ENCODE assay signal across 11 cellular contexts in the genomic region with DNA sequence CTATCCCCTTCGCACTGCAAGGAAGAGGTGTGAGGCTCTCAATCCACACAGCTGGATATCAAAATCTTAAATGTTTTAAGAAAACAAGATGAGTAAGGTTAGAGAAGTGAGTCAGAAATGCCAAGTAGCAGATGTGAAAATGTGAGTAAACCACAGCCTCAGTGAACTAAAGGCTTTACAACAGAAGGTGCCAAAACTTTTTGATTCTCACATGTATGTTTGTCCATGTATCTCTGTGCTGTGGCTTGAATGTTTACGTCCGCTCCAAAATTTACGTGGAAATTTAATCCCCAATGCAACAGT.
DNase-seq lines count a peak whose midpoint lies in the region; ATAC-seq and TF ChIP-seq lines count a peak whose summit lies in the region.
"Had no signal": no experiment of that assay in that cellular context is flagged by ENCODE, and none has a peak within 500 bp of the region (broad histone marks: within the 10 kb centered on the region; RNA-seq: fewer than 3 reads in every experiment).

No MANE protein-coding gene starts in this region.

- H3K4me3 Mint-ChIP-seq in GM23338, result no peak overlapping the region; the same call in 2 of the 3 replicates
- H3K4me3 Mint-ChIP-seq: activated naive CD8-positive, alpha-beta T cell had no signal

- no peak for TF ChIP-seq CTCF in GM23338 (conservative IDR thresholded peaks at IDR 0.05; ENCODE audit: low read depth in 2 of 2)
- TF ChIP-seq CTCF in Panc1 (IDR thresholded peaks at IDR 0.05), result no peak
- TF ChIP-seq CTCF in foreskin keratinocyte (conservative IDR thresholded peaks at IDR 0.05), result no peak

- H2AFZ ChIP-seq in GM23338, result peak overlapping the region; percentile 92

- ATAC-seq in GM23338, result no peak
- peak; percentile 33; the same call in 1 of the 2 replicates for ATAC-seq in Panc1
- ATAC-seq in foreskin keratinocyte, result peak; percentile 76
- no peak for ATAC-seq in HG03196 (IDR thresholded peaks at IDR 0.05; ENCODE audit: unreplicated experiment)

- CTCF ChIA-PET in Panc1 (lab: Charles Lee), result no interaction called here

- H3K36me3 ChIP-seq in GM23338 (ENCODE audit: insufficient read depth) (no peaks in the 10 kb centered on the region), Panc1 (ENCODE audit: control insufficient read depth, insufficient read depth, low read length) (no peaks in the 10 kb centered on the region)
- H3K36me3 ChIP-seq: esophagus squamous epithelium had no signal

- intact Hi-C loops in Panc1 (cut with micrococcal nuclease; ENCODE audit: unreplicated experiment), result no loop called here

- in situ Hi-C loops in Panc1 (cut with HindIII; ENCODE audit: low pct_unique_long_range_greater_than_20kb, low sequenced_read_pairs), result no loop called here

- H3K9me3 ChIP-seq in Panc1 (ENCODE audit: control insufficient read depth, insufficient read depth, low read depth, low read length), result peaks cover 9% of the 10 kb centered on the region; the same call in 1 of the 2 replicates

- H4K20me1 ChIP-seq in GM23338 (replicated peaks; ENCODE audit: insufficient read depth), result no peaks in the 10 kb centered on the region

- H3K27me3 ChIP-seq in GM23338 (ENCODE audit: insufficient read depth) (no peaks in the 10 kb centered on the region), Panc1 (ENCODE audit: control insufficient read depth, insufficient read depth, low read length) (no peaks in the 10 kb centered on the region), foreskin keratinocyte (no peaks in the 10 kb centered on the region)
- H3K27me3 ChIP-seq: esophagus squamous epithelium had no signal

- H3K27ac Mint-ChIP-seq in GM23338, result 0 out of 2 replicates have a peak overlapping the region, but pooled peaks have one; percentile 36
- H3K27ac Mint-ChIP-seq: activated naive CD8-positive, alpha-beta T cell had no signal

- H3K4me1 ChIP-seq in GM23338 (ENCODE audit: insufficient read depth) (peaks cover 16% of the 10 kb centered on the region), Panc1 (ENCODE audit: control insufficient read depth, insufficient read depth, low read length) (no peaks in the 10 kb centered on the region), foreskin keratinocyte (peaks cover 19% of the 10 kb centered on the region)
- H3K4me1 ChIP-seq: esophagus squamous epithelium had no signal

- H3K4me1 Mint-ChIP-seq in GM23338, result peaks cover 21% of the 10 kb centered on the region

- BruUV-seq in Panc1 (replicated peaks; lab: Mats Ljungman, UMichigan), result no TSS peak

- H3K27ac ChIP-seq in GM23338 (ENCODE audit: low read depth), result no peak overlapping the region
- H3K27ac ChIP-seq in Panc1 (ENCODE audit: low read length), result no peak overlapping the region
- no peak overlapping the region for H3K27ac ChIP-seq in foreskin keratinocyte
- H3K27ac ChIP-seq: C4-2B, esophagus squamous epithelium had no signal

- POLR2A ChIA-PET in Panc1 (lab: Charles Lee), result no interaction called here

- no peaks in the 10 kb centered on the region for H3K36me3 Mint-ChIP-seq in GM23338 (ENCODE audit: low read depth)

- no peaks in the 10 kb centered on the region for H3F3A ChIP-seq in GM23338 (replicated peaks; ENCODE audit: low read depth)

- H3K9me3 Mint-ChIP-seq in GM23338, result peaks cover 5% of the 10 kb centered on the region; the same call in 2 of the 3 replicates

- no peaks in the 10 kb centered on the region for H3K27me3 Mint-ChIP-seq in GM23338 (ENCODE audit: insufficient read depth, low read depth, poor library complexity)

- H3K9me2 ChIP-seq in GM23338 (ENCODE audit: insufficient read depth), result peaks cover 7% of the 10 kb centered on the region

- H3K4me2 ChIP-seq in GM23338, result peak overlapping the region; percentile 21; the same call in 1 of the 2 replicates

- H3K4me3 ChIP-seq in GM23338 (no peak overlapping the region), Panc1 (ENCODE audit: low read depth in 2 of 2, low read length in 2 of 2) (no peak overlapping the region)
- H3K4me3 ChIP-seq: esophagus squamous epithelium had no signal

- DNase-seq in AG20443 (ENCODE audit: low spot score) (peak; percentile 51), GM23338 (ENCODE audit: low spot score) (no peak), Panc1 (ENCODE audit: low read depth, low spot score) (no peak), foreskin keratinocyte (peak; percentile 54 to 61), NCI-H1105 treated with DMSO at 0.1 percent for 48 hours (lab: John Stamatoyannopoulos, UW) (no peak), amygdala (lab: John Stamatoyannopoulos, UW) (no peak)
- no peak for DNase-seq in activated CD4-positive, alpha-beta T cell treated with anti-CD3 and anti-CD28 coated beads, Interleukin-2, amount 50 U/mL, for 4 hours
- DNase-seq: esophagus squamous epithelium had no signal

- no peaks in the 10 kb centered on the region for H3K79me2 ChIP-seq in GM23338 (replicated peaks; ENCODE audit: insufficient read depth)

TF ChIP-seq in GM23338, 12 proteins besides CTCF, POLR2A, EP300 and RAD21 (continues in another document):
- TF ChIP-seq, protein P1, sequence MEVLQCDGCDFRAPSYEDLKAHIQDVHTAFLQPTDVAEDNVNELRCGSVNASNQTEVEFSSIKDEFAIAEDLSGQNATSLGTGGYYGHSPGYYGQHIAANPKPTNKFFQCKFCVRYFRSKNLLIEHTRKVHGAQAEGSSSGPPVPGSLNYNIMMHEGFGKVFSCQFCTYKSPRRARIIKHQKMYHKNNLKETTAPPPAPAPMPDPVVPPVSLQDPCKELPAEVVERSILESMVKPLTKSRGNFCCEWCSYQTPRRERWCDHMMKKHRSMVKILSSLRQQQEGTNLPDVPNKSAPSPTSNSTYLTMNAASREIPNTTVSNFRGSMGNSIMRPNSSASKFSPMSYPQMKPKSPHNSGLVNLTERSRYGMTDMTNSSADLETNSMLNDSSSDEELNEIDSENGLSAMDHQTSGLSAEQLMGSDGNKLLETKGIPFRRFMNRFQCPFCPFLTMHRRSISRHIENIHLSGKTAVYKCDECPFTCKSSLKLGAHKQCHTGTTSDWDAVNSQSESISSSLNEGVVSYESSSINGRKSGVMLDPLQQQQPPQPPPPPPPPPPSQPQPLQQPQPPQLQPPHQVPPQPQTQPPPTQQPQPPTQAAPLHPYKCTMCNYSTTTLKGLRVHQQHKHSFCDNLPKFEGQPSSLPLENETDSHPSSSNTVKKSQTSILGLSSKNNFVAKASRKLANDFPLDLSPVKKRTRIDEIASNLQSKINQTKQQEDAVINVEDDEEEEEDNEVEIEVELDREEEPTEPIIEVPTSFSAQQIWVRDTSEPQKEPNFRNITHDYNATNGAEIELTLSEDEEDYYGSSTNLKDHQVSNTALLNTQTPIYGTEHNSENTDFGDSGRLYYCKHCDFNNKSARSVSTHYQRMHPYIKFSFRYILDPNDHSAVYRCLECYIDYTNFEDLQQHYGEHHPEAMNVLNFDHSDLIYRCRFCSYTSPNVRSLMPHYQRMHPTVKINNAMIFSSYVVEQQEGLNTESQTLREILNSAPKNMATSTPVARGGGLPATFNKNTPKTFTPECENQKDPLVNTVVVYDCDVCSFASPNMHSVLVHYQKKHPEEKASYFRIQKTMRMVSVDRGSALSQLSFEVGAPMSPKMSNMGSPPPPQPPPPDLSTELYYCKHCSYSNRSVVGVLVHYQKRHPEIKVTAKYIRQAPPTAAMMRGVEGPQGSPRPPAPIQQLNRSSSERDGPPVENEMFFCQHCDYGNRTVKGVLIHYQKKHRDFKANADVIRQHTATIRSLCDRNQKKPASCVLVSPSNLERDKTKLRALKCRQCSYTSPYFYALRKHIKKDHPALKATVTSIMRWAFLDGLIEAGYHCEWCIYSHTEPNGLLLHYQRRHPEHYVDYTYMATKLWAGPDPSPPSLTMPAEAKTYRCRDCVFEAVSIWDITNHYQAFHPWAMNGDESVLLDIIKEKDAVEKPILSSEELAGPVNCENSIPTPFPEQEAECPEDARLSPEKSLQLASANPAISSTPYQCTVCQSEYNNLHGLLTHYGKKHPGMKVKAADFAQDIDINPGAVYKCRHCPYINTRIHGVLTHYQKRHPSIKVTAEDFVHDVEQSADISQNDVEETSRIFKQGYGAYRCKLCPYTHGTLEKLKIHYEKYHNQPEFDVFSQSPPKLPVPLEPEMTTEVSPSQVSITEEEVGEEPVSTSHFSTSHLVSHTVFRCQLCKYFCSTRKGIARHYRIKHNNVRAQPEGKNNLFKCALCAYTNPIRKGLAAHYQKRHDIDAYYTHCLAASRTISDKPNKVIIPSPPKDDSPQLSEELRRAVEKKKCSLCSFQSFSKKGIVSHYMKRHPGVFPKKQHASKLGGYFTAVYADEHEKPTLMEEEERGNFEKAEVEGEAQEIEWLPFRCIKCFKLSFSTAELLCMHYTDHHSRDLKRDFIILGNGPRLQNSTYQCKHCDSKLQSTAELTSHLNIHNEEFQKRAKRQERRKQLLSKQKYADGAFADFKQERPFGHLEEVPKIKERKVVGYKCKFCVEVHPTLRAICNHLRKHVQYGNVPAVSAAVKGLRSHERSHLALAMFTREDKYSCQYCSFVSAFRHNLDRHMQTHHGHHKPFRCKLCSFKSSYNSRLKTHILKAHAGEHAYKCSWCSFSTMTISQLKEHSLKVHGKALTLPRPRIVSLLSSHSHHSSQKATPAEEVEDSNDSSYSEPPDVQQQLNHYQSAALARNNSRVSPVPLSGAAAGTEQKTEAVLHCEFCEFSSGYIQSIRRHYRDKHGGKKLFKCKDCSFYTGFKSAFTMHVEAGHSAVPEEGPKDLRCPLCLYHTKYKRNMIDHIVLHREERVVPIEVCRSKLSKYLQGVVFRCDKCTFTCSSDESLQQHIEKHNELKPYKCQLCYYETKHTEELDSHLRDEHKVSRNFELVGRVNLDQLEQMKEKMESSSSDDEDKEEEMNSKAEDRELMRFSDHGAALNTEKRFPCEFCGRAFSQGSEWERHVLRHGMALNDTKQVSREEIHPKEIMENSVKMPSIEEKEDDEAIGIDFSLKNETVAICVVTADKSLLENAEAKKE (CRISPR knock-in tag; IDR thresholded peaks at IDR 0.05), result no peak
- TF ChIP-seq EZH2 (IDR thresholded peaks at IDR 0.05; ENCODE audit: low read depth, unreplicated experiment), result no peak
- TF ChIP-seq JUNB (IDR thresholded peaks at IDR 0.05; ENCODE audit: unreplicated experiment), result no peak
- TF ChIP-seq EZH2phosphoT487 (IDR thresholded peaks at IDR 0.05; ENCODE audit: unreplicated experiment), result no peak
- no peak for TF ChIP-seq ZNF331 (CRISPR knock-in tag; IDR thresholded peaks at IDR 0.05; ENCODE audit: low read depth)
- no peak for TF ChIP-seq NANOG (IDR thresholded peaks at IDR 0.05; ENCODE audit: borderline replicate concordance)
- TF ChIP-seq, protein P2, sequence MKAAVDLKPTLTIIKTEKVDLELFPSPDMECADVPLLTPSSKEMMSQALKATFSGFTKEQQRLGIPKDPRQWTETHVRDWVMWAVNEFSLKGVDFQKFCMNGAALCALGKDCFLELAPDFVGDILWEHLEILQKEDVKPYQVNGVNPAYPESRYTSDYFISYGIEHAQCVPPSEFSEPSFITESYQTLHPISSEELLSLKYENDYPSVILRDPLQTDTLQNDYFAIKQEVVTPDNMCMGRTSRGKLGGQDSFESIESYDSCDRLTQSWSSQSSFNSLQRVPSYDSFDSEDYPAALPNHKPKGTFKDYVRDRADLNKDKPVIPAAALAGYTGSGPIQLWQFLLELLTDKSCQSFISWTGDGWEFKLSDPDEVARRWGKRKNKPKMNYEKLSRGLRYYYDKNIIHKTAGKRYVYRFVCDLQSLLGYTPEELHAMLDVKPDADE (IDR thresholded peaks at IDR 0.05), result no peak

Comparison
In these comparisons a context has a peak if more than half of its experiments do, and no peak if none do; other contexts are left out.
1. DNase-seq: peak in AG20443 (single experiment) and foreskin keratinocyte (2 of 2); none in GM23338 (single experiment), Panc1 (single experiment), NCI-H1105 treated with DMSO at 0.1 percent for 48 hours (single experiment), amygdala (0 of 56) and activated CD4-positive, alpha-beta T cell treated with anti-CD3 and anti-CD28 coated beads, Interleukin-2, amount 50 U/mL, for 4 hours (0 of 2).
2. ATAC-seq: peak in Panc1 (single experiment) and foreskin keratinocyte (single experiment); none in GM23338 (single experiment) and HG03196 (single experiment).